ENCODE assay signal across 18 cellular contexts in the genomic region with DNA sequence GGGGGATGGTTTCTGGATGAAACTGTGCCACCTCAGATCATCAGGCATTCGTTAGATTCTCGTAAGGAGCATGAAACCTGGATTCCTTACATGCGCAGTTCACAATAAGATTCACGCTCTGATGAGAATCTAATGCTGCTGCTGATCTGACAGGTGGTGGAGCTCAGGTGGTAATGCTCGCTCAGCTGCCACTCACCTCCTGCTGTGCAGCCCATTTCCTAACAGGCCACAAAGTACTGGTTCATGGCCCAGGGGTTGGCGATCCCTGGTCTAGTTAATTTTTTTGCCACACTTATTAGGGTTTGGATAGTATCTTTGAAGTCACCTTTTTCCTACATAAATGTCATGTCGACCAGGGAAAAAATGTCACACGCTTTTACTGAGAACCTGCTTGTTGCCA.
"Had no signal": no experiment of that assay in that cellular context is flagged by ENCODE, and none has a peak within 500 bp of the region (broad histone marks: within the 10 kb centered on the region; RNA-seq: fewer than 3 reads in every experiment).

No MANE protein-coding gene starts in this region.

- DNase-seq: activated CD4-positive, alpha-beta memory T cell treated with anti-CD3 and anti-CD28 coated beads, Interleukin-2, amount 10 ng/mL, durations not matched to agents 7 days and 5 days; activated CD4-positive, alpha-beta T cell treated with anti-CD3 and anti-CD28 coated beads for 48 hours; activated CD4-positive, CD25-positive, alpha-beta regulatory T cell; activated CD8-positive, alpha-beta memory T cell treated with anti-CD3 and anti-CD28 coated beads, Interleukin-2, amount 10 ng/mL, durations not matched to agents 7 days and 5 days; activated naive CD4-positive, alpha-beta T cell; activated naive CD8-positive, alpha-beta T cell treated with anti-CD3 and anti-CD28 coated beads, Interleukin-2, amount 10 ng/mL, durations not matched to agents 7 days and 5 days; amygdala; dermis blood vessel endothelial cell; effector memory CD4-positive, alpha-beta T cell; mesenchymal stem cell; mucosa of descending colon; naive B cell; stimulated activated CD4-positive, alpha-beta T cell treated with anti-CD3 and anti-CD28 coated beads, Interleukin-15, amount 100 ng/mL, for 24 hours; stimulated activated CD4-positive, alpha-beta T cell treated with anti-CD3 and anti-CD28 coated beads, Interleukin-2, amount 100 ng/mL, for 48 hours; stomach had no signal

- H3K27ac ChIP-seq: cardiac muscle cell, skin epidermis, stomach had no signal

- H3K36me3 ChIP-seq: cardiac muscle cell, right atrium auricular region, stomach had no signal

- H3K4me3 ChIP-seq: cardiac muscle cell, mucosa of descending colon, right atrium auricular region, skin epidermis, stomach had no signal

- H3K27me3 ChIP-seq: cardiac muscle cell, right atrium auricular region, stomach had no signal

- H3K4me1 ChIP-seq: stomach had no signal

- H3K9me3 ChIP-seq: mucosa of descending colon, stomach had no signal

- ATAC-seq: activated CD8-positive, alpha-beta memory T cell treated with anti-CD3 and anti-CD28 coated beads, Interleukin-2, amount 10 ng/mL, durations not matched to agents 7 days and 5 days; mucosa of descending colon had no signal
